22 cellular contexts compared by ENCODE assay signal in genomic region chr3:32412887-32413286, GRCh38. TPM values are rescaled to one million over a fixed set of nuclear protein-coding genes. Genes with fewer than 3 reads are reported as not detected.
DNase-seq lines count a peak whose midpoint lies in the region; ATAC-seq, FAIRE-seq and TF ChIP-seq lines count a peak whose summit lies in the region.
"Had no signal": no experiment of that assay in that cellular context is flagged by ENCODE, and none has a peak within 500 bp of the region (broad histone marks: within the 10 kb centered on the region; RNA-seq: fewer than 3 reads in every experiment).

No MANE protein-coding gene starts in this region.

- H3K79me2 ChIP-seq in MM.1S (ENCODE audit: low read length) (no peaks in the 10 kb centered on the region), HepG2 (ENCODE audit: insufficient read depth, low read length) (peaks cover 13% of the 10 kb centered on the region)

- no peak for TF ChIP-seq RAD21 in HepG2 (CRISPR knock-in tag; IDR thresholded peaks at IDR 0.05)

- no peaks in the 10 kb centered on the region for H3K27me3 Mint-ChIP-seq in CD4-positive, CD25-positive, alpha-beta regulatory T cell
- H3K27me3 Mint-ChIP-seq in T-helper 17 cell, result no peaks in the 10 kb centered on the region
- H3K27me3 Mint-ChIP-seq: activated CD4-positive, alpha-beta memory T cell treated with anti-CD3 and anti-CD28 coated beads for 36 hours; central memory CD8-positive, alpha-beta T cell had no signal

- in situ Hi-C loops in HepG2 (cut with HindIII; ENCODE audit: extremely low pct_ligation_motif_present, low pct_unique_long_range_greater_than_20kb), result no loop called here

- POLR2A ChIA-PET in HepG2 (lab: Yijun Ruan, JAX), result no interaction called here

- FAIRE-seq in HepG2 (lab: Jason Lieb, UNC), result no peak

- TF ChIP-seq POLR2A in HepG2 (IDR thresholded peaks at IDR 0.05; ENCODE audit: insufficient read depth in 1 of 2, low read depth in 2 of 2, low read length in 2 of 2), result no peak

- no peak for TF ChIP-seq EP300 in HepG2 (IDR thresholded peaks at IDR 0.05; ENCODE audit: low read depth in 2 of 2, low read length in 2 of 2)
- TF ChIP-seq EP300 in HepG2 (CRISPR knock-in tag; IDR thresholded peaks at IDR 0.05; ENCODE audit: borderline replicate concordance), result no peak

- H3K27ac ChIP-seq in CD4-positive, CD25-positive, alpha-beta regulatory T cell (ENCODE audit: insufficient read depth, low read length, poor library complexity, severe bottlenecking), result peak overlapping the region; percentile 48
- no peak overlapping the region for H3K27ac ChIP-seq in MM.1S (ENCODE audit: low read length)
- no peak overlapping the region for H3K27ac ChIP-seq in HepG2 (ENCODE audit: extremely low read length, insufficient read depth, low read length)
- H3K27ac ChIP-seq: foreskin keratinocyte, tibial artery had no signal

- intact Hi-C loops in HepG2 (cut with micrococcal nuclease; ENCODE audit: unreplicated experiment), result no loop called here

- CTCF ChIA-PET in HepG2 (lab: Yijun Ruan, JAX; ENCODE audit: low intra/inter-chr PET ratio, low total read pairs), result no interaction called here

- no peak overlapping the region for H2AFZ ChIP-seq in MM.1S (ENCODE audit: low read length)
- no peak overlapping the region for H2AFZ ChIP-seq in HepG2 (ENCODE audit: low read length)

- BruUV-seq in HepG2 (replicated peaks; lab: Mats Ljungman, UMichigan), result no TSS peak

- no peaks in the 10 kb centered on the region for H3K27me3 ChIP-seq in CD4-positive, CD25-positive, alpha-beta regulatory T cell (ENCODE audit: control insufficient read depth, insufficient read depth, low read length)
- H3K27me3 ChIP-seq in MM.1S (replicated peaks; ENCODE audit: insufficient read depth, low read length) (no peaks in the 10 kb centered on the region), HepG2 (ENCODE audit: control insufficient read depth in 1 of 2, insufficient read depth in 2 of 2, low read length in 2 of 2) (no peaks in the 10 kb centered on the region)
- H3K27me3 ChIP-seq: foreskin keratinocyte, tibial artery had no signal

- no peaks in the 10 kb centered on the region for H4K20me1 ChIP-seq in MM.1S (ENCODE audit: insufficient read depth, low read length)
- H4K20me1 ChIP-seq in HepG2 (ENCODE audit: insufficient read depth, low read length), result no peaks in the 10 kb centered on the region

- no peak overlapping the region for H3K4me2 ChIP-seq in MM.1S (ENCODE audit: low read depth, low read length)
- H3K4me2 ChIP-seq in HepG2 (ENCODE audit: low read depth, low read length), result no peak overlapping the region

- H3K9ac ChIP-seq in MM.1S (ENCODE audit: low read length) (no peak overlapping the region), HepG2 (ENCODE audit: insufficient read depth, low read depth, low read length) (no peak overlapping the region)

- DNase-seq in CD4-positive, CD25-positive, alpha-beta regulatory T cell, result no peak
- peak; percentile 79 for DNase-seq in DMS 273 (lab: John Stamatoyannopoulos, UW; ENCODE audit: unreplicated experiment)
- peak; percentile 14 for DNase-seq in NCI-H2171 treated with DMSO at 0.1 percent for 48 hours (lab: John Stamatoyannopoulos, UW)
- DNase-seq in T-helper 17 cell, result no peak
- no peak for DNase-seq in NCI-H2081 treated with DMSO at 0.1 percent for 48 hours (lab: John Stamatoyannopoulos, UW)
- DNase-seq in MM.1S, result no peak
- no peak for DNase-seq in HepG2 (ENCODE audit: low spot score)
- DNase-seq: activated CD4-positive, alpha-beta memory T cell treated with anti-CD3 and anti-CD28 coated beads for 36 hours; activated CD4-positive, CD25-positive, alpha-beta regulatory T cell; activated naive CD4-positive, alpha-beta T cell treated with anti-CD3 and anti-CD28 coated beads for 36 hours; activated T-cell treated with anti-CD3 and anti-CD28 coated beads, Interleukin-2, amount 50 U/mL, for 4 hours; aorta; erythroblast; foreskin keratinocyte; left ventricle myocardium inferior; NCI-H146; stimulated activated naive CD4-positive, alpha-beta T cell; tibial artery had no signal

- no peaks in the 10 kb centered on the region for H3K36me3 ChIP-seq in CD4-positive, CD25-positive, alpha-beta regulatory T cell (ENCODE audit: control insufficient read depth, insufficient read depth, low read length)
- H3K36me3 ChIP-seq in MM.1S (replicated peaks; ENCODE audit: insufficient read depth, low read length) (no peaks in the 10 kb centered on the region), HepG2 (replicated peaks in 1 of 2; ENCODE audit: control insufficient read depth in 1 of 2, insufficient read depth in 2 of 2, low read length in 2 of 2) (peaks cover 0 to 1% of the 10 kb centered on the region in 2 experiments; a peak in 1 of 5 replicates)
- H3K36me3 ChIP-seq: HAP-1, left ventricle myocardium inferior, tibial artery had no signal

- H3K4me3 ChIP-seq in CD4-positive, CD25-positive, alpha-beta regulatory T cell (ENCODE audit: low read depth, low read length), result no peak overlapping the region
- no peak overlapping the region for H3K4me3 ChIP-seq in MM.1S (ENCODE audit: low read length)
- no peak overlapping the region for H3K4me3 ChIP-seq in HepG2 (replicated peaks in 1 of 3; ENCODE audit: insufficient read depth in 1 of 3, low read depth in 2 of 3, low read length in 3 of 3)
- H3K4me3 ChIP-seq: HAP-1, left ventricle myocardium inferior, tibial artery had no signal

- no peaks in the 10 kb centered on the region for H3K9me2 ChIP-seq in MM.1S (replicated peaks; ENCODE audit: insufficient read depth, low read length)

- H3K27ac Mint-ChIP-seq in CD4-positive, CD25-positive, alpha-beta regulatory T cell, result peak overlapping the region in 2 of 3 donors; percentile 63 to 97
- H3K27ac Mint-ChIP-seq in T-helper 17 cell, result peak overlapping the region; percentile 93
- H3K27ac Mint-ChIP-seq: T-helper 2 cell treated with Interferon-gamma antibody and Interleukin-4, amounts not matched to agents 5 μg/mL and 100 μg/mL, for 36 hours had no signal

- H3K9me3 ChIP-seq in CD4-positive, CD25-positive, alpha-beta regulatory T cell (ENCODE audit: control insufficient read depth in 2 of 2, low read length in 2 of 2), result no peaks in the 10 kb centered on the region
- H3K9me3 ChIP-seq in T-helper 17 cell (ENCODE audit: control insufficient read depth, low read length, poor library complexity, severe bottlenecking) (no peaks in the 10 kb centered on the region), MM.1S (replicated peaks; ENCODE audit: insufficient read depth, low read length) (no peaks in the 10 kb centered on the region), HepG2 (ENCODE audit: low read length) (no peaks in the 10 kb centered on the region)
- H3K9me3 ChIP-seq: left ventricle myocardium inferior, tibial artery had no signal

- peak overlapping the region in 2 of 4 donors; percentile 22 to 83 for H3K4me3 Mint-ChIP-seq in CD4-positive, CD25-positive, alpha-beta regulatory T cell
- no peak overlapping the region for H3K4me3 Mint-ChIP-seq in T-helper 17 cell
- H3K4me3 Mint-ChIP-seq: activated CD4-positive, alpha-beta memory T cell treated with anti-CD3 and anti-CD28 coated beads for 36 hours; activated naive CD4-positive, alpha-beta T cell treated with anti-CD3 and anti-CD28 coated beads for 36 hours; activated T-cell treated with anti-CD3 and anti-CD28 coated beads, Interleukin-2, amount 50 U/mL, for 4 hours; central memory CD8-positive, alpha-beta T cell; neural crest cell; T-helper 2 cell treated with Interferon-gamma antibody and Interleukin-4, amounts not matched to agents 5 μg/mL and 100 μg/mL, for 36 hours had no signal

- peaks cover 11% of the 10 kb centered on the region for H3K36me3 Mint-ChIP-seq in CD4-positive, CD25-positive, alpha-beta regulatory T cell
- H3K36me3 Mint-ChIP-seq in T-helper 17 cell (ENCODE audit: low read depth), result no peaks in the 10 kb centered on the region

- H3K9me3 Mint-ChIP-seq in CD4-positive, CD25-positive, alpha-beta regulatory T cell, result no peaks in the 10 kb centered on the region
- H3K9me3 Mint-ChIP-seq: activated CD4-positive, alpha-beta memory T cell treated with anti-CD3 and anti-CD28 coated beads for 36 hours; activated naive CD4-positive, alpha-beta T cell treated with anti-CD3 and anti-CD28 coated beads for 36 hours; activated T-cell treated with anti-CD3 and anti-CD28 coated beads, Interleukin-2, amount 50 U/mL, for 4 hours; central memory CD8-positive, alpha-beta T cell; neural crest cell; T-helper 2 cell treated with Interferon-gamma antibody and Interleukin-4, amounts not matched to agents 5 μg/mL and 100 μg/mL, for 36 hours had no signal

- 95% methylated on average over 3 of the region's 3 CpGs for WGBS in HepG2 (ENCODE audit: low lambda C conversion rate)

- ATAC-seq in CD4-positive, CD25-positive, alpha-beta regulatory T cell (ENCODE audit: low read depth in 2 of 2), result no peak
- ATAC-seq in T-helper 17 cell (no peak), HepG2 (no peak)
- ATAC-seq: activated T-cell treated with anti-CD3 and anti-CD28 coated beads, Interleukin-2, amount 50 U/mL, for 4 hours; foreskin keratinocyte had no signal

- H3F3A ChIP-seq in MM.1S (ENCODE audit: insufficient read depth, low read length), result no peaks in the 10 kb centered on the region

- H3K4me1 Mint-ChIP-seq in CD4-positive, CD25-positive, alpha-beta regulatory T cell, result peaks cover 22 to 89% (median 67%) of the 10 kb centered on the region in 4 donors
- H3K4me1 Mint-ChIP-seq in T-helper 17 cell, result peaks cover 38% of the 10 kb centered on the region

- TF ChIP-seq CTCF in MM.1S (IDR thresholded peaks at IDR 0.05; ENCODE audit: low read length) (no peak), HepG2 (CRISPR knock-in tag; IDR thresholded peaks at IDR 0.05) (no peak)

- peaks cover 37% of the 10 kb centered on the region for H3K4me1 ChIP-seq in CD4-positive, CD25-positive, alpha-beta regulatory T cell (ENCODE audit: control insufficient read depth, insufficient read depth, low read length, poor library complexity, severe bottlenecking)
- H3K4me1 ChIP-seq in MM.1S (ENCODE audit: low read length) (no peaks in the 10 kb centered on the region), HepG2 (ENCODE audit: insufficient read depth, low read length) (no peaks in the 10 kb centered on the region)

RNA-seq across cellular contexts. Expression of gene CMTM7, which starts 21.2 kb away (rescaled TPM):
- 77.3 TPM for total RNA-seq in CD4-positive, CD25-positive, alpha-beta regulatory T cell
- polyA plus RNA-seq in CD4-positive, CD25-positive, alpha-beta regulatory T cell, result 100 to 1,000 TPM; 141 to 231 (median 171) TPM
- total RNA-seq in T-helper 17 cell (10 to 100 TPM; 38.5 to 45.3 TPM), HepG2 (2016; rRNA removed; fragmentation: Illumina TruSeq; extraction: Trizol) (16.3 and 20.9 TPM in 2 replicates)
- total RNA-seq in HepG2 (2016; cell fraction: cytosol; rRNA removed; fragmentation: Illumina TruSeq; extraction: Trizol; ENCODE audit: low read depth), result 22.9 and 35.2 TPM in 2 replicates
- 17.4 and 22.1 TPM in 2 replicates for total RNA-seq in HepG2 (2016; cell fraction: insoluble cytoplasmic fraction; rRNA removed; fragmentation: Illumina TruSeq; extraction: Trizol)
- 31.5 and 35.8 TPM in 2 replicates for total RNA-seq in HepG2 (2016; cell fraction: membrane; rRNA removed; fragmentation: Illumina TruSeq; extraction: Trizol)
- 21.3 and 25.3 TPM in 2 replicates for total RNA-seq in HepG2 (2016; cell fraction: nucleus; rRNA removed; fragmentation: Illumina TruSeq; extraction: Trizol)
- polyA plus RNA-seq in HepG2 (2011; rRNA removed), result 21.4 and 21.5 TPM in 2 replicates
- 18.5 and 26.0 TPM in 2 replicates for polyA plus RNA-seq in HepG2 (2011; cell fraction: cytosol; rRNA removed)
- polyA plus RNA-seq in HepG2 (2011; cell fraction: nucleus; rRNA removed), result 17.4 and 20.3 TPM in 2 replicates
- 12.6 and 15.2 TPM in 2 replicates for polyA plus RNA-seq in HepG2 (2012)
- polyA plus RNA-seq in HepG2 (2016; cell fraction: cytosol; fragmentation: Illumina TruSeq; extraction: Trizol; ENCODE audit: low read depth), result 65.0 and 80.4 TPM in 2 replicates
- 41.8 and 49.0 TPM in 2 replicates for polyA plus RNA-seq in HepG2 (2016; cell fraction: insoluble cytoplasmic fraction; fragmentation: Illumina TruSeq; extraction: Trizol; ENCODE audit: low read depth)
- polyA plus RNA-seq in HepG2 (2016; cell fraction: membrane; fragmentation: Illumina TruSeq; extraction: Trizol; ENCODE audit: low read depth), result 78.5 and 84.2 TPM in 2 replicates
- polyA plus RNA-seq in HepG2 (2016; cell fraction: nucleus; fragmentation: Illumina TruSeq; extraction: Trizol; ENCODE audit: insufficient read depth, low read depth), result 56.7 and 59.4 TPM in 2 replicates
- polyA minus RNA-seq in HepG2 (2011; rRNA and poly(A)+ RNA removed; ENCODE audit: low replicate concordance), result 0.16 and 25.3 TPM in 2 replicates
- 15.5 and 16.0 TPM in 2 replicates for polyA minus RNA-seq in HepG2 (2011; cell fraction: cytosol; rRNA and poly(A)+ RNA removed)
- polyA minus RNA-seq in HepG2 (2011; cell fraction: nucleus; rRNA and poly(A)+ RNA removed), result 11.4 and 13.4 TPM in 2 replicates

Comparison
In these comparisons a context has a peak if more than half of its experiments do, and no peak if none do; other contexts are left out.
1. DNase-seq: peak in DMS 273 (single experiment) and NCI-H2171 treated with DMSO at 0.1 percent for 48 hours (single experiment); none in CD4-positive, CD25-positive, alpha-beta regulatory T cell (0 of 3), T-helper 17 cell (0 of 3), NCI-H2081 treated with DMSO at 0.1 percent for 48 hours (single experiment), MM.1S (single experiment) and HepG2 (single experiment).